28 cellular contexts compared by ENCODE assay signal in genomic region chr3:182603501-182603900, GRCh38.
"Had no signal": no experiment of that assay in that cellular context is flagged by ENCODE, and none has a peak within 500 bp of the region (broad histone marks: within the 10 kb centered on the region; RNA-seq: fewer than 3 reads in every experiment).

No MANE protein-coding gene starts in this region.

- H3K27me3 ChIP-seq: adrenal gland, body of pancreas had no signal

- H3K4me2 ChIP-seq: PC-9 had no signal

- H3K27ac ChIP-seq: adrenal gland, body of pancreas, PC-9 had no signal

- H3K36me3 Mint-ChIP-seq: activated CD4-positive, alpha-beta memory T cell treated with anti-CD3 and anti-CD28 coated beads for 36 hours; activated naive CD4-positive, alpha-beta T cell treated with anti-CD3 and anti-CD28 coated beads, Interleukin-2, amount 50 U/mL, for 72 hours had no signal

- H3K9me3 Mint-ChIP-seq: activated CD4-positive, alpha-beta memory T cell treated with anti-CD3 and anti-CD28 coated beads for 36 hours; activated naive CD4-positive, alpha-beta T cell treated with anti-CD3 and anti-CD28 coated beads for 36 hours; activated naive CD4-positive, alpha-beta T cell treated with anti-CD3 and anti-CD28 coated beads, Interleukin-2, amount 50 U/mL, for 72 hours; activated T-cell treated with anti-CD3 and anti-CD28 coated beads, Interleukin-2, amount 50 U/mL, for 4 hours; activated T-helper 1 cell treated with anti-CD3 and anti-CD28 coated beads, Interleukin-12 subunit alpha, Interleukin-12 subunit beta, Interleukin-2, Interleukin-4 antibody, amounts not matched to agents 30 ng/mL and 10 ng/mL and 1 ng/mL, durations not matched to agents 14 hours and 24 hours and 36 hours; central memory CD8-positive, alpha-beta T cell had no signal

- H3K4me1 Mint-ChIP-seq: central memory CD8-positive, alpha-beta T cell had no signal

- FAIRE-seq: astrocyte, RCC 7860 had no signal

- DNase-seq: activated CD4-positive, alpha-beta memory T cell treated with anti-CD3 and anti-CD28 coated beads for 36 hours; activated CD4-positive, alpha-beta T cell treated with anti-CD3 and anti-CD28 coated beads, Interleukin-2, amount 50 U/mL, for 1 hour; activated CD8-positive, alpha-beta memory T cell treated with anti-CD3 and anti-CD28 coated beads, Interleukin-2, amount 50 U/mL, for 4 hours; activated gamma-delta T cell treated with Interleukin-2 at 50 U/mL for 16 hours; activated naive CD4-positive, alpha-beta T cell treated with anti-CD3 and anti-CD28 coated beads for 36 hours; activated T-cell treated with anti-CD3 and anti-CD28 coated beads for 4 hours; activated T-cell treated with anti-CD3 and anti-CD28 coated beads, Interleukin-2, amount 50 U/mL, for 4 hours; adrenal gland; body of pancreas; Kasumi-1; KG1; MM.1S; MV-4-11; NCI-H1092; NCI-H1436 treated with DMSO at 0.1 percent for 48 hours; NCI-H1694 treated with DMSO at 0.1 percent for 48 hours; NCI-H2029; NCI-H345; NCI-H524 treated with DMSO at 0.1 percent for 48 hours; PC-9; Right ventricle myocardium superior; SW 1271; T1000 had no signal

- H3K9me3 ChIP-seq: adrenal gland, body of pancreas had no signal

- H3K36me3 ChIP-seq: adrenal gland had no signal

- H3K4me3 ChIP-seq: adrenal gland, body of pancreas, PC-9 had no signal

- H3K4me1 ChIP-seq: adrenal gland had no signal

- ATAC-seq: activated naive CD4-positive, alpha-beta T cell treated with anti-CD3 and anti-CD28 coated beads, Interleukin-2, amount 50 U/mL, for 72 hours; activated T-cell treated with anti-CD3 and anti-CD28 coated beads, Interleukin-2, amount 50 U/mL, for 4 hours; body of pancreas had no signal

- H2AFZ ChIP-seq: PC-9 had no signal

- H3K27me3 Mint-ChIP-seq: activated CD4-positive, alpha-beta memory T cell treated with anti-CD3 and anti-CD28 coated beads for 36 hours had no signal

- H3K4me3 Mint-ChIP-seq: activated CD4-positive, alpha-beta memory T cell treated with anti-CD3 and anti-CD28 coated beads for 36 hours; activated naive CD4-positive, alpha-beta T cell treated with anti-CD3 and anti-CD28 coated beads for 36 hours; activated T-cell treated with anti-CD3 and anti-CD28 coated beads, Interleukin-2, amount 50 U/mL, for 4 hours; activated T-helper 1 cell treated with anti-CD3 and anti-CD28 coated beads, Interleukin-12 subunit alpha, Interleukin-12 subunit beta, Interleukin-2, Interleukin-4 antibody, amounts not matched to agents 30 ng/mL and 10 ng/mL and 1 ng/mL, durations not matched to agents 14 hours and 24 hours and 36 hours; central memory CD8-positive, alpha-beta T cell had no signal

- H3K27ac Mint-ChIP-seq: activated CD4-positive, alpha-beta memory T cell treated with anti-CD3 and anti-CD28 coated beads for 36 hours; activated naive CD4-positive, alpha-beta T cell treated with anti-CD3 and anti-CD28 coated beads for 36 hours; activated naive CD4-positive, alpha-beta T cell treated with anti-CD3 and anti-CD28 coated beads, Interleukin-2, amount 50 U/mL, for 72 hours; activated T-helper 1 cell treated with anti-CD3 and anti-CD28 coated beads, Interleukin-12 subunit alpha, Interleukin-12 subunit beta, Interleukin-2, Interleukin-4 antibody, amounts not matched to agents 30 ng/mL and 10 ng/mL and 1 ng/mL, durations not matched to agents 14 hours and 24 hours and 36 hours had no signal
